12 cellular contexts compared by ENCODE assay signal in the genomic region with DNA sequence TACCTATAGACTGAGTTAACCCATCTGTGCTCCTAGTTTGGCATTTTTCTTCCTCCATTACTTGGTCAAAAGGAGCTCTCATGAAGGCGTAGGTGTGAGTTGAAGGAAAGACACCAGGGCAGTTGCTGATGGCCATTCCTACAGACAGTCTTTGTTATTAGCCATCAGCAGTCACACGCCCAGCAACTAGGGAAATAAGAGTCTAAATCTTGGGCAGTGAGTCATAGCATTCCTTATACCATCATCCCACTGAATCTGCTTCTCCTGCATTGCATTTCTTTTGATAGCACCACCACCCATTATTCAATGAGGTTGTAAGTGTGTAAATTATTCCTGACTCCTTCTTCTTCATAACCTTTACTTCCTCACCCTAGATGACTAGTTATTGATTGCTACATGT.
A peak's percentile ranks its signal among the peaks of the same experiment; 100 is the strongest.
DNase-seq lines count a peak whose midpoint lies in the region; ATAC-seq and TF ChIP-seq lines count a peak whose summit lies in the region.
"Had no signal": no experiment of that assay in that cellular context is flagged by ENCODE, and none has a peak within 500 bp of the region (broad histone marks: within the 10 kb centered on the region; RNA-seq: fewer than 3 reads in every experiment).

No MANE protein-coding gene starts in this region.

- H3K9ac ChIP-seq in GM23248: peak overlapping the region; percentile 45; the same call in 1 of the 2 replicates

- H3K36me3 ChIP-seq in GM23248 (ENCODE audit: low read depth): no peaks in the 10 kb centered on the region
- no peaks in the 10 kb centered on the region for H3K36me3 ChIP-seq in spleen
- H3K36me3 ChIP-seq: sigmoid colon had no signal

- H2AFZ ChIP-seq in GM23248: peak overlapping the region; percentile 31; the same call in 1 of the 2 replicates

- TF ChIP-seq CTCF in foreskin keratinocyte (conservative IDR thresholded peaks at IDR 0.05) (no peak), spleen (IDR thresholded peaks at IDR 0.05 in 8 of 11, conservative IDR thresholded peaks at IDR 0.05 in 3 of 11) (no peak)

- H3K27me3 ChIP-seq in GM23248 (replicated peaks; ENCODE audit: insufficient read depth): no peaks in the 10 kb centered on the region
- no peaks in the 10 kb centered on the region for H3K27me3 ChIP-seq in foreskin keratinocyte
- no peaks in the 10 kb centered on the region for H3K27me3 ChIP-seq in spleen (replicated peaks in 1 of 7)
- H3K27me3 ChIP-seq: sigmoid colon had no signal

- intact Hi-C loops in spleen (cut with DNase I; ENCODE audit: low total_unique reads): no loop called here

- peaks cover 50% of the 10 kb centered on the region for H3F3A ChIP-seq in GM23248 (ENCODE audit: insufficient read depth)

- no peak for TF ChIP-seq POLR2A in spleen (IDR thresholded peaks at IDR 0.05)

- H3K4me3 ChIP-seq in GM23248 (no peak overlapping the region), spleen (no peak overlapping the region)
- H3K4me3 ChIP-seq: sigmoid colon had no signal

- H3K9me2 ChIP-seq in GM23248 (ENCODE audit: insufficient read depth): no peaks in the 10 kb centered on the region

- H4K20me1 ChIP-seq in GM23248 (ENCODE audit: insufficient read depth): no peaks in the 10 kb centered on the region

- H3K79me2 ChIP-seq in GM23248 (ENCODE audit: insufficient read depth): no peaks in the 10 kb centered on the region

- in situ Hi-C loops in GM23248 (cut with MboI): no loop called here

- H3K4me2 ChIP-seq in GM23248 (ENCODE audit: unreplicated experiment): no peak overlapping the region

- DNase-seq in GM23248 (peak; percentile 92), foreskin keratinocyte (peak in 1 of 2 donors; percentile 64), stromal cell of bone marrow (ENCODE audit: low read depth) (peak; percentile 59), NCI-H2171 treated with DMSO at 0.1 percent for 48 hours (lab: John Stamatoyannopoulos, UW) (no peak), spleen (no peak)
- DNase-seq: activated CD4-positive, alpha-beta T cell treated with anti-CD3 and anti-CD28 coated beads for 4 hours; activated T-cell treated with anti-CD3 and anti-CD28 coated beads, Interleukin-2, amount 50 U/mL, for 4 hours; sigmoid colon; T-helper 1 cell had no signal

- H3K9me3 ChIP-seq in GM23248 (ENCODE audit: low read depth) (no peaks in the 10 kb centered on the region), spleen (peaks cover 0 to 26% (median 23%) of the 10 kb centered on the region in 8 donors)

- WGBS in GM23248 (ENCODE audit: low coverage in 1 of 2, low lambda C conversion rate in 2 of 2, missing lambda C conversion rate in 2 of 2), 2 experiments: 14 to 17% methylated on average over 2 of the region's 2 CpGs
- WGBS in spleen, 5 donors: 69 to 91% (median 84%) methylated on average over 2 of the region's 2 CpGs

- ATAC-seq in SK-N-SH treated with all-trans-retinoic acid at 6 μM for 48 hours: peak; percentile 97
- peak; percentile 49 for ATAC-seq in foreskin keratinocyte
- no peak for ATAC-seq in GM18907 (IDR thresholded peaks at IDR 0.05; ENCODE audit: unreplicated experiment)
- ATAC-seq: activated T-cell treated with anti-CD3 and anti-CD28 coated beads, Interleukin-2, amount 50 U/mL, for 4 hours; natural killer cell treated with Interleukin-12 subunit alpha and Interleukin-12 subunit beta and Interleukin-15 and Interleukin-18, amount 100 ng/mL, for 72 hours had no signal

- peak overlapping the region; percentile 88 for H3K27ac ChIP-seq in GM23248
- H3K27ac ChIP-seq in foreskin keratinocyte: no peak overlapping the region
- H3K27ac ChIP-seq in spleen: no peak overlapping the region
- H3K27ac ChIP-seq: sigmoid colon had no signal

- peaks cover 57% of the 10 kb centered on the region for H3K4me1 ChIP-seq in GM23248 (ENCODE audit: insufficient read depth)
- H3K4me1 ChIP-seq in foreskin keratinocyte: no peaks in the 10 kb centered on the region
- H3K4me1 ChIP-seq in spleen: no peaks in the 10 kb centered on the region
- H3K4me1 ChIP-seq: sigmoid colon had no signal

TF ChIP-seq in SK-N-SH treated with all-trans-retinoic acid at 6 μM for 48 hours, 23 proteins besides CTCF, POLR2A, EP300 and RAD21:
- TF ChIP-seq ZFP30 (CRISPR knock-in tag; IDR thresholded peaks at IDR 0.05) (no peak), ARNTL (CRISPR knock-in tag; IDR thresholded peaks at IDR 0.05; ENCODE audit: borderline replicate concordance, low read depth) (no peak), ZNF8 (CRISPR knock-in tag; IDR thresholded peaks at IDR 0.05) (no peak), GLIS3 (CRISPR knock-in tag; IDR thresholded peaks at IDR 0.05) (no peak), ZC3H10 (CRISPR knock-in tag; IDR thresholded peaks at IDR 0.05) (no peak), BACH2 (CRISPR knock-in tag; IDR thresholded peaks at IDR 0.05; ENCODE audit: borderline replicate concordance) (no peak), ZNF565 (CRISPR knock-in tag; conservative IDR thresholded peaks at IDR 0.05; ENCODE audit: low read depth) (no peak), ISL1 (CRISPR knock-in tag; IDR thresholded peaks at IDR 0.05) (no peak), TCF4 (CRISPR knock-in tag; IDR thresholded peaks at IDR 0.05; ENCODE audit: borderline replicate concordance) (no peak), TOX (CRISPR knock-in tag; IDR thresholded peaks at IDR 0.05; ENCODE audit: borderline replicate concordance) (no peak), CSDC2 (CRISPR knock-in tag; IDR thresholded peaks at IDR 0.05) (no peak), ESRRG (CRISPR knock-in tag; IDR thresholded peaks at IDR 0.05) (no peak), ZNF70 (CRISPR knock-in tag; IDR thresholded peaks at IDR 0.05) (no peak)
- TF ChIP-seq, protein P1, sequence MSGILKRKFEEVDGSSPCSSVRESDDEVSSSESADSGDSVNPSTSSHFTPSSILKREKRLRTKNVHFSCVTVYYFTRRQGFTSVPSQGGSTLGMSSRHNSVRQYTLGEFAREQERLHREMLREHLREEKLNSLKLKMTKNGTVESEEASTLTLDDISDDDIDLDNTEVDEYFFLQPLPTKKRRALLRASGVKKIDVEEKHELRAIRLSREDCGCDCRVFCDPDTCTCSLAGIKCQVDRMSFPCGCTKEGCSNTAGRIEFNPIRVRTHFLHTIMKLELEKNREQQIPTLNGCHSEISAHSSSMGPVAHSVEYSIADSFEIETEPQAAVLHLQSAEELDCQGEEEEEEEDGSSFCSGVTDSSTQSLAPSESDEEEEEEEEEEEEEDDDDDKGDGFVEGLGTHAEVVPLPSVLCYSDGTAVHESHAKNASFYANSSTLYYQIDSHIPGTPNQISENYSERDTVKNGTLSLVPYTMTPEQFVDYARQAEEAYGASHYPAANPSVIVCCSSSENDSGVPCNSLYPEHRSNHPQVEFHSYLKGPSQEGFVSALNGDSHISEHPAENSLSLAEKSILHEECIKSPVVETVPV (CRISPR knock-in tag; IDR thresholded peaks at IDR 0.05): no peak
- TF ChIP-seq, protein P2, sequence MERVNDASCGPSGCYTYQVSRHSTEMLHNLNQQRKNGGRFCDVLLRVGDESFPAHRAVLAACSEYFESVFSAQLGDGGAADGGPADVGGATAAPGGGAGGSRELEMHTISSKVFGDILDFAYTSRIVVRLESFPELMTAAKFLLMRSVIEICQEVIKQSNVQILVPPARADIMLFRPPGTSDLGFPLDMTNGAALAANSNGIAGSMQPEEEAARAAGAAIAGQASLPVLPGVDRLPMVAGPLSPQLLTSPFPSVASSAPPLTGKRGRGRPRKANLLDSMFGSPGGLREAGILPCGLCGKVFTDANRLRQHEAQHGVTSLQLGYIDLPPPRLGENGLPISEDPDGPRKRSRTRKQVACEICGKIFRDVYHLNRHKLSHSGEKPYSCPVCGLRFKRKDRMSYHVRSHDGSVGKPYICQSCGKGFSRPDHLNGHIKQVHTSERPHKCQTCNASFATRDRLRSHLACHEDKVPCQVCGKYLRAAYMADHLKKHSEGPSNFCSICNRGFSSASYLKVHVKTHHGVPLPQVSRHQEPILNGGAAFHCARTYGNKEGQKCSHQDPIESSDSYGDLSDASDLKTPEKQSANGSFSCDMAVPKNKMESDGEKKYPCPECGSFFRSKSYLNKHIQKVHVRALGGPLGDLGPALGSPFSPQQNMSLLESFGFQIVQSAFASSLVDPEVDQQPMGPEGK (CRISPR knock-in tag; IDR thresholded peaks at IDR 0.05; ENCODE audit: borderline replicate concordance): no peak
- TF ChIP-seq, protein P3, sequence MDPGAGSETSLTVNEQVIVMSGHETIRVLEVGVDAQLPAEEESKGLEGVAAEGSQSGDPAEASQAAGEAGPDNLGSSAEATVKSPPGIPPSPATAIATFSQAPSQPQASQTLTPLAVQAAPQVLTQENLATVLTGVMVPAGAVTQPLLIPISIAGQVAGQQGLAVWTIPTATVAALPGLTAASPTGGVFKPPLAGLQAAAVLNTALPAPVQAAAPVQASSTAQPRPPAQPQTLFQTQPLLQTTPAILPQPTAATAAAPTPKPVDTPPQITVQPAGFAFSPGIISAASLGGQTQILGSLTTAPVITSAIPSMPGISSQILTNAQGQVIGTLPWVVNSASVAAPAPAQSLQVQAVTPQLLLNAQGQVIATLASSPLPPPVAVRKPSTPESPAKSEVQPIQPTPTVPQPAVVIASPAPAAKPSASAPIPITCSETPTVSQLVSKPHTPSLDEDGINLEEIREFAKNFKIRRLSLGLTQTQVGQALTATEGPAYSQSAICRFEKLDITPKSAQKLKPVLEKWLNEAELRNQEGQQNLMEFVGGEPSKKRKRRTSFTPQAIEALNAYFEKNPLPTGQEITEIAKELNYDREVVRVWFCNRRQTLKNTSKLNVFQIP (CRISPR knock-in tag; IDR thresholded peaks at IDR 0.05; ENCODE audit: borderline replicate concordance, low read depth): no peak

Comparison
In these comparisons a context has a peak if more than half of its experiments do, and no peak if none do; other contexts are left out.
1. DNase-seq: peak in GM23248 (single experiment) and stromal cell of bone marrow (single experiment); none in NCI-H2171 treated with DMSO at 0.1 percent for 48 hours (single experiment) and spleen (single experiment).